In genomic region chr15:89119489-89120478, GRCh38 we compare ENCODE assay signal across 1 cellular context.
TF ChIP-seq lines count a peak whose summit lies in the region.

No MANE protein-coding gene starts in this region.

TF ChIP-seq in WTC11, 78 proteins besides CTCF, POLR2A, EP300 and RAD21 (continued from another document):
- no peak for TF ChIP-seq PRDM15 (CRISPR knock-in tag; IDR thresholded peaks at IDR 0.05)
- no peak for TF ChIP-seq TEAD4 (CRISPR knock-in tag; IDR thresholded peaks at IDR 0.05)
- TF ChIP-seq E2F1 (CRISPR knock-in tag; IDR thresholded peaks at IDR 0.05) = no peak
